In the genomic region with DNA sequence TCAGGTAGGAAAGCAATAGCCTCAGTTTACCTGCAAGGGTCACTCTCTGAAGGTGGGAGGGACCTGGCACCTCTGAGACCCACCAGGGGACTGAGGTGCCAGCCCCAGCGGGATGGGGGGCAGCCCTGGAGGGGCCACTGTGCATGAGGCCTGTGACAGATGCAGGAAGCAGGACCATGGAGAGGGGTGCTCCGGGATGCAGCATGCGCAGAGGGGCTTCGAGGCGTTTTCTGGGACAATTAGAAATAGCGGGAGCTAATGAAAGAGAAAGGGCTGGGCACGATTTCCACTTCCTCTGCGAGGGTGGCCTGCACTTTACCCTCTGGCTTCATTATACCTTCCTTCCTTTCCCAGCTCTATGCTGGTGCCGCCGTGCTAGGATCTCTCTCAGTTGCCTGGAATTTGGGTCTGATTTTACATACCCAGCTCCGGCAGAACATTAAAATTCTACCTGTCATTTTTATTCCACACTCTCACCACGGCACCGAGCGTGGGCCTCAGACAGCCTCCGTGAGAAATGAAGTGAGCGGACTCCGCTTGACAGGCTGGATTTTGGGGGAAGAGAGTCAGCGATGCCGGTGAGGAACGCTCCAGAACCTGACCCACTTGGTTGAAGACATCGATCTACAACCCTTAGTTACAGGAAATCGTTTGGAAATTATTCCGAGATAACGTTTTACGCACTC, we compare ENCODE assay signal across 29 cellular contexts.
"Had no signal": no experiment of that assay in that cellular context is flagged by ENCODE, and none has a peak within 500 bp of the region (broad histone marks: within the 10 kb centered on the region; RNA-seq: fewer than 3 reads in every experiment).

No MANE protein-coding gene starts in this region.

- H3K9me3 ChIP-seq: esophagus squamous epithelium had no signal

- H3K36me3 Mint-ChIP-seq: activated naive CD8-positive, alpha-beta T cell had no signal

- H3K27me3 Mint-ChIP-seq: activated CD4-positive, alpha-beta memory T cell treated with anti-CD3 and anti-CD28 coated beads, Interleukin-2, amount 10 ng/mL, durations not matched to agents 7 days and 5 days; central memory CD8-positive, alpha-beta T cell; dendritic cell treated with granulocyte-macrophage colony-stimulating factor and Interleukin-4, amounts not matched to agents 40 ng/mL and 50 ng/mL, for 4 days had no signal

- ATAC-seq: activated T-cell treated with anti-CD3 and anti-CD28 coated beads, Interleukin-2, amount 50 U/mL, for 4 hours; activated T-helper 17 cell treated with anti-CD3 and anti-CD28 coated beads, Interleukin-2, amount 50 U/mL, for 72 hours; effector memory CD8-positive, alpha-beta T cell; gastroesophageal sphincter had no signal

- DNase-seq: activated CD4-positive, alpha-beta memory T cell treated with anti-CD3 and anti-CD28 coated beads, Interleukin-2, amount 10 ng/mL, durations not matched to agents 7 days and 5 days; activated CD4-positive, alpha-beta T cell treated with anti-CD3 and anti-CD28 coated beads for 1 hour; activated CD4-positive, alpha-beta T cell treated with anti-CD3 and anti-CD28 coated beads for 4 hours; activated CD4-positive, alpha-beta T cell treated with anti-CD3 and anti-CD28 coated beads, Interleukin-2, amount 10 ng/mL, durations not matched to agents 7 days and 5 days; activated CD4-positive, alpha-beta T cell treated with anti-CD3 and anti-CD28 coated beads, Interleukin-2, amount 50 U/mL, for 4 hours; activated CD8-positive, alpha-beta memory T cell treated with anti-CD3 and anti-CD28 coated beads for 24 hours; activated effector memory CD4-positive, alpha-beta T cell treated with Interleukin-2 at 50 U/mL for 16 hours; activated gamma-delta T cell treated with Interleukin-2 at 50 U/mL for 16 hours; activated naive CD4-positive, alpha-beta T cell treated with anti-CD3 and anti-CD28 coated beads, Interleukin-2, amount 50 U/mL, for 16 hours; activated naive CD4-positive, alpha-beta T cell treated with Interleukin-2 at 50 U/mL for 16 hours; activated T-cell treated with anti-CD3 and anti-CD28 coated beads, Interleukin-2, amount 50 U/mL, for 4 hours; amniotic stem cell; anterior cingulate cortex; brain microvascular endothelial cell; effector CD4-positive, alpha-beta T cell; effector memory CD8-positive, alpha-beta T cell; esophagus squamous epithelium; foreskin melanocyte; T-helper 2 cell had no signal

- FAIRE-seq: astrocyte, bronchial epithelial cell, endothelial cell of umbilical vein had no signal

- H3K4me3 ChIP-seq: coronary artery, esophagus squamous epithelium, gastroesophageal sphincter had no signal

- H3K4me1 ChIP-seq: esophagus squamous epithelium, gastroesophageal sphincter had no signal

- H3K4me1 Mint-ChIP-seq: activated CD4-positive, alpha-beta memory T cell treated with anti-CD3 and anti-CD28 coated beads, Interleukin-2, amount 10 ng/mL, durations not matched to agents 7 days and 5 days; activated CD4-positive, alpha-beta T cell treated with anti-CD3 and anti-CD28 coated beads, Interleukin-2, amount 10 ng/mL, durations not matched to agents 7 days and 5 days; activated T-helper 17 cell treated with anti-CD3 and anti-CD28 coated beads, Interleukin-2, amount 50 U/mL, for 72 hours; central memory CD8-positive, alpha-beta T cell had no signal

- H3K27ac Mint-ChIP-seq: activated CD4-positive, alpha-beta memory T cell treated with anti-CD3 and anti-CD28 coated beads, Interleukin-2, amount 10 ng/mL, durations not matched to agents 7 days and 5 days; activated CD4-positive, alpha-beta T cell treated with anti-CD3 and anti-CD28 coated beads, Interleukin-2, amount 10 ng/mL, durations not matched to agents 7 days and 5 days; activated naive CD8-positive, alpha-beta T cell; activated T-helper 17 cell treated with anti-CD3 and anti-CD28 coated beads, Interleukin-2, amount 50 U/mL, for 72 hours; dendritic cell treated with granulocyte-macrophage colony-stimulating factor and Interleukin-4, amounts not matched to agents 40 ng/mL and 50 ng/mL, for 4 days; effector memory CD8-positive, alpha-beta T cell had no signal

- H3K27me3 ChIP-seq: brain microvascular endothelial cell had no signal

- H3K4me3 Mint-ChIP-seq: activated CD4-positive, alpha-beta memory T cell treated with anti-CD3 and anti-CD28 coated beads, Interleukin-2, amount 10 ng/mL, durations not matched to agents 7 days and 5 days; activated CD4-positive, alpha-beta T cell treated with anti-CD3 and anti-CD28 coated beads, Interleukin-2, amount 10 ng/mL, durations not matched to agents 7 days and 5 days; activated naive CD8-positive, alpha-beta T cell; activated T-cell treated with anti-CD3 and anti-CD28 coated beads, Interleukin-2, amount 50 U/mL, for 4 hours; activated T-helper 17 cell treated with anti-CD3 and anti-CD28 coated beads, Interleukin-2, amount 50 U/mL, for 72 hours; central memory CD8-positive, alpha-beta T cell; dendritic cell treated with granulocyte-macrophage colony-stimulating factor and Interleukin-4, amounts not matched to agents 40 ng/mL and 50 ng/mL, for 4 days; effector memory CD8-positive, alpha-beta T cell had no signal

- H3K36me3 ChIP-seq: brain microvascular endothelial cell, esophagus squamous epithelium, gastroesophageal sphincter had no signal

- H3K27ac ChIP-seq: brain microvascular endothelial cell, coronary artery, epithelial cell of prostate, esophagus squamous epithelium, gastroesophageal sphincter had no signal
